18 cellular contexts compared by ENCODE assay signal in the genomic region with DNA sequence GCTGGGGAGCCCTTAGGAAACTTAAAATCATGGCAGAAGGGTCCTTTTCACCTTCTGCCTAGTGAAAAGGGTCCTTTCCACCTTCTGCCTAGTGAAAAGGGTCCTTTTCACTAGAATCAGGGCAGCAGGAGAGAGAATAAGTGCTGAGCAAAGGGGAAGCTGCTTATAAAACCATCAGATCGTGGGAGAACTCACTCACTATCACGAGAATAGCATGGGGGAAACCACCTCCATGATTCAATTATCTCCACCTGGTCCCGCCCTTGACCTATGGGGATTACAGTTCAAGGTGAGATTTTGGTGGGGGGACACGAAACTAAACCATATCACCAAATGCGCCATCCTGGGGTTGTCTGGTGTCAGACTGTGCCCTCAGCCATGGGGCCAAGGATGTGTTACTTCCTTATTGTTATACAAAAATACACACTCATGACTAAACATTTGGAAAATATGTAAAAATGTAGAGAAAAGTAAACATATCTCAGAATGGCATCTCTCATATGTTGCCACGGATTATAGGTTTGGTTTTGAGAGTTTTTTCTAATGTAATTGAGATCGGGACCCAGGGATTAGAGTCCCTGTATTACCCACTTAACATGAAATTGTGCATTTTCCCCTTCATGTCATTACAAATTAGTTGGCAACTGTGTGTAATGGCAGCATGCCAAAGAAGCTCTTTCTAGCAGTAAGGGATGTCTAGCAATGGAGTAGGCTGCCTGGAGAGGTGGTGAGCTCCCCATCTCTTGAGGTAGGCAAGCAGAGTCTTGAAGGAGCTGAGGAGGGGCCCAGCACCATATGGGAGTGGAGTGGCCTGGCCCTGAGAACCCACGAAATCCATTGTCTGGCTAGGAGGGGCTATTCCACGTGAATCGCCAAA. TPM values are rescaled to one million over a fixed set of nuclear protein-coding genes. Genes with fewer than 3 reads are reported as not detected.
DNase-seq lines count a peak whose midpoint lies in the region; ATAC-seq and TF ChIP-seq lines count a peak whose summit lies in the region.
"Had no signal": no experiment of that assay in that cellular context is flagged by ENCODE, and none has a peak within 500 bp of the region (broad histone marks: within the 10 kb centered on the region; RNA-seq: fewer than 3 reads in every experiment).

No MANE protein-coding gene starts in this region.

- no peaks in the 10 kb centered on the region for H3K9me3 Mint-ChIP-seq in activated naive CD4-positive, alpha-beta T cell treated with anti-CD3 and anti-CD28 coated beads, Interleukin-2, amount 50 U/mL, for 72 hours
- H3K9me3 Mint-ChIP-seq in activated B cell treated with CpG ODN at 0.5 μM for 24 hours, result no peaks in the 10 kb centered on the region
- H3K9me3 Mint-ChIP-seq in stimulated activated effector memory CD8-positive, alpha-beta T cell treated with anti-CD3 and anti-CD28 coated beads, Interleukin-12 subunit alpha, Interleukin-12 subunit beta, amount 100 ng/mL, for 72 hours, result no peaks in the 10 kb centered on the region

- H3K27me3 ChIP-seq in esophagus squamous epithelium, result peaks cover 0 to 7% (median 0%) of the 10 kb centered on the region in 4 donors
- H3K27me3 ChIP-seq: gastrocnemius medialis had no signal

- intact Hi-C loops in activated B cell treated with CpG ODN at 0.5 μM for 24 hours (cut with micrococcal nuclease) (no loop called here), esophagus squamous epithelium (cut with DNase I) (no loop called here)

- TF ChIP-seq CTCF in activated B cell treated with CpG ODN at 0.5 μM for 24 hours (IDR thresholded peaks at IDR 0.05) (no peak), esophagus squamous epithelium (IDR thresholded peaks at IDR 0.05) (no peak)

- no peak for TF ChIP-seq POLR2A in esophagus squamous epithelium (IDR thresholded peaks at IDR 0.05)

- POLR2A ChIA-PET in activated B cell treated with CpG ODN at 0.5 μM for 24 hours (lab: Charles Lee), result no interaction called here

- WGBS in esophagus squamous epithelium, 2 donors, result 54 to 62% methylated on average over 8 to 9 of the region's 10 CpGs

- peaks cover 8% of the 10 kb centered on the region for H3K4me1 Mint-ChIP-seq in activated B cell treated with CpG ODN at 0.5 μM for 24 hours
- H3K4me1 Mint-ChIP-seq in stimulated activated effector memory CD8-positive, alpha-beta T cell treated with anti-CD3 and anti-CD28 coated beads, Interleukin-12 subunit alpha, Interleukin-12 subunit beta, amount 100 ng/mL, for 72 hours, result peaks cover 24% of the 10 kb centered on the region

- H3K27ac ChIP-seq in esophagus squamous epithelium, result no peak overlapping the region
- H3K27ac ChIP-seq: gastrocnemius medialis had no signal

- CTCF ChIA-PET in activated B cell treated with CpG ODN at 0.5 μM for 24 hours (lab: Charles Lee), result interaction anchor here (1.0 kb wide), 1 partner anchor 148 kb away, joined by 3 read pairs; no protein-coding TSS in a partner anchor

- H3K27ac Mint-ChIP-seq in activated naive CD4-positive, alpha-beta T cell treated with anti-CD3 and anti-CD28 coated beads, Interleukin-2, amount 50 U/mL, for 72 hours, result no peak overlapping the region
- no peak overlapping the region for H3K27ac Mint-ChIP-seq in activated B cell treated with CpG ODN at 0.5 μM for 24 hours
- peak overlapping the region; percentile 29 for H3K27ac Mint-ChIP-seq in stimulated activated effector memory CD8-positive, alpha-beta T cell treated with anti-CD3 and anti-CD28 coated beads, Interleukin-12 subunit alpha, Interleukin-12 subunit beta, amount 100 ng/mL, for 72 hours

- no peaks in the 10 kb centered on the region for H3K4me1 ChIP-seq in esophagus squamous epithelium
- H3K4me1 ChIP-seq: gastrocnemius medialis, HAP-1 had no signal

- H3K4me3 Mint-ChIP-seq in activated B cell treated with CpG ODN at 0.5 μM for 24 hours, result no peak overlapping the region
- H3K4me3 Mint-ChIP-seq in stimulated activated effector memory CD8-positive, alpha-beta T cell treated with anti-CD3 and anti-CD28 coated beads, Interleukin-12 subunit alpha, Interleukin-12 subunit beta, amount 100 ng/mL, for 72 hours, result no peak overlapping the region

- DNase-seq in DMS79 treated with DMSO at 0.1 percent for 48 hours (lab: John Stamatoyannopoulos, UW) (peak; percentile 4), DMS79 (lab: John Stamatoyannopoulos, UW) (no peak), activated B cell treated with CpG ODN at 0.5 μM for 24 hours (no peak), SW480 (ENCODE audit: low spot score) (no peak), esophagus squamous epithelium (lab: John Stamatoyannopoulos, UW) (no peak)
- DNase-seq in activated naive CD4-positive, alpha-beta T cell treated with Interleukin-2 at 50 U/mL for 16 hours, result peak; percentile 6
- DNase-seq in activated naive CD4-positive, alpha-beta T cell treated with anti-CD3 and anti-CD28 coated beads, Interleukin-2, amount 50 U/mL, for 72 hours (ENCODE audit: low spot score in 2 of 2), result no peak
- no peak for DNase-seq in stimulated activated effector memory CD8-positive, alpha-beta T cell treated with anti-CD3 and anti-CD28 coated beads, Interleukin-12 subunit alpha, Interleukin-12 subunit beta, amount 100 ng/mL, for 72 hours (ENCODE audit: low spot score in 2 of 2)
- DNase-seq: activated CD4-positive, CD25-positive, alpha-beta regulatory T cell treated with anti-CD3 and anti-CD28 coated beads, Interleukin-2, amount 50 U/mL, for 72 hours; C1 segment of cervical spinal cord; gastrocnemius medialis; midbrain; NCI-H2081 treated with DMSO at 0.1 percent for 48 hours; small intestine; stimulated activated CD4-positive, alpha-beta T cell treated with anti-CD3 and anti-CD28 coated beads, Interleukin-4, amount 100 ng/mL, for 4 hours had no signal

- no peaks in the 10 kb centered on the region for H3K36me3 Mint-ChIP-seq in activated naive CD4-positive, alpha-beta T cell treated with anti-CD3 and anti-CD28 coated beads, Interleukin-2, amount 50 U/mL, for 72 hours
- no peaks in the 10 kb centered on the region for H3K36me3 Mint-ChIP-seq in activated B cell treated with CpG ODN at 0.5 μM for 24 hours (ENCODE audit: low read depth)
- H3K36me3 Mint-ChIP-seq in stimulated activated effector memory CD8-positive, alpha-beta T cell treated with anti-CD3 and anti-CD28 coated beads, Interleukin-12 subunit alpha, Interleukin-12 subunit beta, amount 100 ng/mL, for 72 hours, result peaks cover 11% of the 10 kb centered on the region

- H3K4me3 ChIP-seq in esophagus squamous epithelium, result no peak overlapping the region
- H3K4me3 ChIP-seq: gastrocnemius medialis, HAP-1 had no signal

- ATAC-seq in activated naive CD4-positive, alpha-beta T cell treated with anti-CD3 and anti-CD28 coated beads, Interleukin-2, amount 50 U/mL, for 72 hours, result no peak
- peak; percentile 10 for ATAC-seq in activated B cell treated with CpG ODN at 0.5 μM for 24 hours (ENCODE audit: low read depth)
- peak; percentile 61 for ATAC-seq in stimulated activated effector memory CD8-positive, alpha-beta T cell treated with anti-CD3 and anti-CD28 coated beads, Interleukin-12 subunit alpha, Interleukin-12 subunit beta, amount 100 ng/mL, for 72 hours
- ATAC-seq: gastrocnemius medialis had no signal

- H3K36me3 ChIP-seq in esophagus squamous epithelium, result no peaks in the 10 kb centered on the region
- H3K36me3 ChIP-seq: gastrocnemius medialis, HAP-1 had no signal

- no peaks in the 10 kb centered on the region for H3K9me3 ChIP-seq in esophagus squamous epithelium
- H3K9me3 ChIP-seq: gastrocnemius medialis, HAP-1 had no signal

- H3K27me3 Mint-ChIP-seq in activated B cell treated with CpG ODN at 0.5 μM for 24 hours, result no peaks in the 10 kb centered on the region

RNA-seq across cellular contexts. Expression of gene KATNB1, which starts 10.3 kb away (rescaled TPM):
- total RNA-seq in activated naive CD4-positive, alpha-beta T cell treated with anti-CD3 and anti-CD28 coated beads, Interleukin-2, amount 50 U/mL, for 72 hours, result 10 to 100 TPM; 20.2 to 33.9 TPM
- total RNA-seq in activated B cell treated with CpG ODN at 0.5 μM for 24 hours, result 16.8 and 19.4 TPM in 2 replicates
- total RNA-seq in esophagus squamous epithelium, result 10 to 100 TPM; 16.8 to 30.2 (median 21.0) TPM

RNA-seq across cellular contexts. Expression of gene DRC7, which starts 30.7 kb away (rescaled TPM):
- total RNA-seq in activated naive CD4-positive, alpha-beta T cell treated with anti-CD3 and anti-CD28 coated beads, Interleukin-2, amount 50 U/mL, for 72 hours, result not detected
- total RNA-seq in activated B cell treated with CpG ODN at 0.5 μM for 24 hours (not detected in 2 replicates), esophagus squamous epithelium (under 1 TPM in 1 of 4 donors, not detected in 3; 0.79 TPM)
- total RNA-seq: A172, epithelial cell of proximal tubule, gastrocnemius medialis had no signal

RNA-seq across cellular contexts. Expression of gene ADGRG3, which starts 57.2 kb away (rescaled TPM):
- total RNA-seq in activated naive CD4-positive, alpha-beta T cell treated with anti-CD3 and anti-CD28 coated beads, Interleukin-2, amount 50 U/mL, for 72 hours, result under 1 TPM; 0.21 to 0.84 TPM
- not detected in 2 replicates for total RNA-seq in activated B cell treated with CpG ODN at 0.5 μM for 24 hours
- 1 to 10 TPM in 3 of 4 donors, not detected in 1; 1.5 to 3.9 (median 2.1) TPM for total RNA-seq in esophagus squamous epithelium
- total RNA-seq: A172 had no signal

Comparison
In these comparisons a context has a peak if more than half of its experiments do, and no peak if none do; other contexts are left out.
1. DNase-seq: peak in DMS79 treated with DMSO at 0.1 percent for 48 hours (single experiment) and activated naive CD4-positive, alpha-beta T cell treated with Interleukin-2 at 50 U/mL for 16 hours (single experiment); none in DMS79 (single experiment), activated naive CD4-positive, alpha-beta T cell treated with anti-CD3 and anti-CD28 coated beads, Interleukin-2, amount 50 U/mL, for 72 hours (0 of 2), activated B cell treated with CpG ODN at 0.5 μM for 24 hours (single experiment), stimulated activated effector memory CD8-positive, alpha-beta T cell treated with anti-CD3 and anti-CD28 coated beads, Interleukin-12 subunit alpha, Interleukin-12 subunit beta, amount 100 ng/mL, for 72 hours (0 of 2), SW480 (single experiment) and esophagus squamous epithelium (single experiment).
2. ATAC-seq: peak in activated B cell treated with CpG ODN at 0.5 μM for 24 hours (single experiment) and stimulated activated effector memory CD8-positive, alpha-beta T cell treated with anti-CD3 and anti-CD28 coated beads, Interleukin-12 subunit alpha, Interleukin-12 subunit beta, amount 100 ng/mL, for 72 hours (single experiment); none in activated naive CD4-positive, alpha-beta T cell treated with anti-CD3 and anti-CD28 coated beads, Interleukin-2, amount 50 U/mL, for 72 hours (0 of 2).